Comparison of ENCODE assay signal across 10 cellular contexts in genomic region chr1:164771568-164772350, GRCh38.
A peak's percentile ranks its signal among the peaks of the same experiment; 100 is the strongest.
DNase-seq lines count a peak whose midpoint lies in the region; ATAC-seq and TF ChIP-seq lines count a peak whose summit lies in the region.
"Had no signal": no experiment of that assay in that cellular context is flagged by ENCODE, and none has a peak within 500 bp of the region (broad histone marks: within the 10 kb centered on the region; RNA-seq: fewer than 3 reads in every experiment).

No MANE protein-coding gene starts in this region.

- H3K27me3 Mint-ChIP-seq in osteocyte (ENCODE audit: unreplicated experiment): no peaks in the 10 kb centered on the region

- H3K4me1 ChIP-seq in esophagus muscularis mucosa: peaks cover 68 to 94% (median 88%) of the 10 kb centered on the region in 4 donors

- H3K9me3 Mint-ChIP-seq in osteocyte (ENCODE audit: unreplicated experiment): no peaks in the 10 kb centered on the region
- H3K9me3 Mint-ChIP-seq: stimulated activated naive CD8-positive, alpha-beta T cell treated with anti-CD3 and anti-CD28 coated beads, Interleukin-15, Interleukin-2, amounts not matched to agents 100 ng/mL and 50 ng/mL, for 24 hours had no signal

- DNase-seq in DMS153 treated with DMSO at 0.1 percent for 48 hours (lab: John Stamatoyannopoulos, UW; ENCODE audit: unreplicated experiment) (peak; percentile 88), NCI-H748 treated with DMSO at 0.1 percent for 48 hours (lab: John Stamatoyannopoulos, UW) (peak; percentile 83), esophagus muscularis mucosa (ENCODE audit: extremely low spot score) (no peak), osteocyte (ENCODE audit: extremely low spot score, unreplicated experiment) (no peak), DMS114 treated with DMSO at 0.1 percent for 48 hours (lab: John Stamatoyannopoulos, UW; ENCODE audit: unreplicated experiment) (no peak), GM10266 (ENCODE audit: extremely low spot score) (no peak)
- DNase-seq: activated CD4-positive, alpha-beta T cell treated with anti-CD3 and anti-CD28 coated beads for 4 hours had no signal

- ATAC-seq in HG03469 (IDR thresholded peaks at IDR 0.05; ENCODE audit: unreplicated experiment) (no peak), GM19455 (IDR thresholded peaks at IDR 0.05; ENCODE audit: unreplicated experiment) (no peak)

- peaks cover 54% of the 10 kb centered on the region for H3K4me1 Mint-ChIP-seq in osteocyte (ENCODE audit: unreplicated experiment)

- peak overlapping the region; percentile 80 for H3K27ac Mint-ChIP-seq in osteocyte (ENCODE audit: unreplicated experiment)
- H3K27ac Mint-ChIP-seq: stimulated activated naive CD8-positive, alpha-beta T cell treated with anti-CD3 and anti-CD28 coated beads, Interleukin-15, Interleukin-2, amounts not matched to agents 100 ng/mL and 50 ng/mL, for 24 hours had no signal

- no peaks in the 10 kb centered on the region for H3K9me3 ChIP-seq in esophagus muscularis mucosa

- peak overlapping the region; percentile 76 to 82 (median 78) for H3K27ac ChIP-seq in esophagus muscularis mucosa (replicated peaks in 1 of 4)

- H3K4me3 Mint-ChIP-seq in osteocyte (ENCODE audit: unreplicated experiment): peak overlapping the region; percentile 60
- H3K4me3 Mint-ChIP-seq: stimulated activated naive CD8-positive, alpha-beta T cell treated with anti-CD3 and anti-CD28 coated beads, Interleukin-15, Interleukin-2, amounts not matched to agents 100 ng/mL and 50 ng/mL, for 24 hours had no signal

- TF ChIP-seq CTCF in esophagus muscularis mucosa (IDR thresholded peaks at IDR 0.05) (no peak), osteocyte (IDR thresholded peaks at IDR 0.05) (no peak), GM10266 (IDR thresholded peaks at IDR 0.05; ENCODE audit: control insufficient read depth, insufficient read depth, low read depth, missing control alignments) (no peak)

- no peaks in the 10 kb centered on the region for H3K36me3 Mint-ChIP-seq in osteocyte (ENCODE audit: unreplicated experiment)

- intact Hi-C loops in esophagus muscularis mucosa (cut with DNase I): loop anchor here (5.0 kb wide), 1 partner anchor 134 kb away; no protein-coding TSS in a partner anchor

- no peak for TF ChIP-seq POLR2A in esophagus muscularis mucosa (IDR thresholded peaks at IDR 0.05; ENCODE audit: low read depth)

- H3K4me3 ChIP-seq in esophagus muscularis mucosa: peak overlapping the region in 1 of 4 donors; percentile 7

- no peak for TF ChIP-seq EP300 in esophagus muscularis mucosa (IDR thresholded peaks at IDR 0.05)

- 35% methylated on average over 8 of the region's 8 CpGs for WGBS in esophagus muscularis mucosa

- no peaks in the 10 kb centered on the region for H3K27me3 ChIP-seq in esophagus muscularis mucosa

- H3K36me3 ChIP-seq in esophagus muscularis mucosa: no peaks in the 10 kb centered on the region

Comparison
In these comparisons a context has a peak if more than half of its experiments do, and no peak if none do; other contexts are left out.
1. DNase-seq: peak in DMS153 treated with DMSO at 0.1 percent for 48 hours (single experiment) and NCI-H748 treated with DMSO at 0.1 percent for 48 hours (single experiment); none in esophagus muscularis mucosa (single experiment), osteocyte (single experiment), DMS114 treated with DMSO at 0.1 percent for 48 hours (single experiment) and GM10266 (single experiment).